Comparison of ENCODE assay signal across 3 cellular contexts in the genomic region with DNA sequence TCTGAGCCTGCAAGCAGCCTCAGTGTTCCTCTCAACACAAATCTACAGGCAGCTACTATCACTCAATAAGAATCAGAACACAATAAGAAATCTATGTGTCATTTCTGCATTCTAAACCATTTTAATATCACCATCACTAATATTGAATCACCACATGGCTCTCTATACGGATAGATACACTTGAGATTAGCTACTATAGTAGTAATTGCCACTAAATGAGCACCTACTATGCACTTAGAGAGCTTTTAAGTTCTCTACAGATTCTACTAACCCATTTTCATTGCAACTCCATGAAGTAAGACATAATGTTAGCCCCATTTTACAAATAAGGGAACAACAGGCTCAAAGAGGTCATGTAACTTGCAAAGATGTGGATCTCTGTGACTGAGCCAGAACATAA.
TF ChIP-seq lines count a peak whose summit lies in the region.

No MANE protein-coding gene starts in this region.

TF ChIP-seq in HEK293, 187 proteins besides CTCF, POLR2A, EP300 and RAD21:
- TF ChIP-seq ZNF423 (tag by site-specific recombination; IDR thresholded peaks at IDR 0.05) (no peak), ZNF664 (tag by site-specific recombination; IDR thresholded peaks at IDR 0.05) (peak; percentile 53)
TF ChIP-seq in HEK293: peak in this region for 1.

TF ChIP-seq in HepG2, 621 proteins besides CTCF, POLR2A, EP300 and RAD21 (continues in another document):
- TF ChIP-seq FOXK1 (CRISPR knock-in tag; IDR thresholded peaks at IDR 0.05; ENCODE audit: borderline replicate concordance, low read depth) (no peak), ZFY (CRISPR knock-in tag; IDR thresholded peaks at IDR 0.05) (peak; percentile 9; the same call in 1 of the 2 replicates), ZNF282 (IDR thresholded peaks at IDR 0.05; ENCODE audit: partially characterized antibody) (no peak), HDAC1 (CRISPR knock-in tag; IDR thresholded peaks at IDR 0.05) (no peak), ZFP90 (CRISPR knock-in tag; IDR thresholded peaks at IDR 0.05; ENCODE audit: borderline replicate concordance) (0 out of 2 replicates have a peak, but pooled peaks have one; percentile 7), ADNP (CRISPR knock-in tag; IDR thresholded peaks at IDR 0.05) (peak; percentile 60; the same call in 1 of the 2 replicates), FOXK2 (IDR thresholded peaks at IDR 0.05) (no peak), ZNF549 (CRISPR knock-in tag; IDR thresholded peaks at IDR 0.05) (no peak), ZBTB3 (CRISPR knock-in tag; IDR thresholded peaks at IDR 0.05; ENCODE audit: borderline replicate concordance, low read depth) (0 out of 2 replicates have a peak, but pooled peaks have one; percentile 16), KLF12 (CRISPR knock-in tag; IDR thresholded peaks at IDR 0.05; ENCODE audit: borderline replicate concordance) (0 out of 2 replicates have a peak, but pooled peaks have one; percentile 73), NFKB2 (CRISPR knock-in tag; IDR thresholded peaks at IDR 0.05; ENCODE audit: borderline replicate concordance) (no peak), KDM4B (CRISPR knock-in tag; IDR thresholded peaks at IDR 0.05) (no peak), ZNF256 (CRISPR knock-in tag; conservative IDR thresholded peaks at IDR 0.05) (0 out of 2 replicates have a peak, but pooled peaks have one; percentile 25), SMAD1 (CRISPR knock-in tag; IDR thresholded peaks at IDR 0.05; ENCODE audit: borderline replicate concordance, low read depth) (no peak), ZKSCAN1 (IDR thresholded peaks at IDR 0.05; ENCODE audit: low read length) (no peak), SMARCC2 (IDR thresholded peaks at IDR 0.05) (no peak)
- TF ChIP-seq, protein P1, sequence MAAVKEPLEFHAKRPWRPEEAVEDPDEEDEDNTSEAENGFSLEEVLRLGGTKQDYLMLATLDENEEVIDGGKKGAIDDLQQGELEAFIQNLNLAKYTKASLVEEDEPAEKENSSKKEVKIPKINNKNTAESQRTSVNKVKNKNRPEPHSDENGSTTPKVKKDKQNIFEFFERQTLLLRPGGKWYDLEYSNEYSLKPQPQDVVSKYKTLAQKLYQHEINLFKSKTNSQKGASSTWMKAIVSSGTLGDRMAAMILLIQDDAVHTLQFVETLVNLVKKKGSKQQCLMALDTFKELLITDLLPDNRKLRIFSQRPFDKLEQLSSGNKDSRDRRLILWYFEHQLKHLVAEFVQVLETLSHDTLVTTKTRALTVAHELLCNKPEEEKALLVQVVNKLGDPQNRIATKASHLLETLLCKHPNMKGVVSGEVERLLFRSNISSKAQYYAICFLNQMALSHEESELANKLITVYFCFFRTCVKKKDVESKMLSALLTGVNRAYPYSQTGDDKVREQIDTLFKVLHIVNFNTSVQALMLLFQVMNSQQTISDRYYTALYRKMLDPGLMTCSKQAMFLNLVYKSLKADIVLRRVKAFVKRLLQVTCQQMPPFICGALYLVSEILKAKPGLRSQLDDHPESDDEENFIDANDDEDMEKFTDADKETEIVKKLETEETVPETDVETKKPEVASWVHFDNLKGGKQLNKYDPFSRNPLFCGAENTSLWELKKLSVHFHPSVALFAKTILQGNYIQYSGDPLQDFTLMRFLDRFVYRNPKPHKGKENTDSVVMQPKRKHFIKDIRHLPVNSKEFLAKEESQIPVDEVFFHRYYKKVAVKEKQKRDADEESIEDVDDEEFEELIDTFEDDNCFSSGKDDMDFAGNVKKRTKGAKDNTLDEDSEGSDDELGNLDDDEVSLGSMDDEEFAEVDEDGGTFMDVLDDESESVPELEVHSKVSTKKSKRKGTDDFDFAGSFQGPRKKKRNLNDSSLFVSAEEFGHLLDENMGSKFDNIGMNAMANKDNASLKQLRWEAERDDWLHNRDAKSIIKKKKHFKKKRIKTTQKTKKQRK (IDR thresholded peaks at IDR 0.05; ENCODE audit: low read length): no peak
- TF ChIP-seq, protein P2, sequence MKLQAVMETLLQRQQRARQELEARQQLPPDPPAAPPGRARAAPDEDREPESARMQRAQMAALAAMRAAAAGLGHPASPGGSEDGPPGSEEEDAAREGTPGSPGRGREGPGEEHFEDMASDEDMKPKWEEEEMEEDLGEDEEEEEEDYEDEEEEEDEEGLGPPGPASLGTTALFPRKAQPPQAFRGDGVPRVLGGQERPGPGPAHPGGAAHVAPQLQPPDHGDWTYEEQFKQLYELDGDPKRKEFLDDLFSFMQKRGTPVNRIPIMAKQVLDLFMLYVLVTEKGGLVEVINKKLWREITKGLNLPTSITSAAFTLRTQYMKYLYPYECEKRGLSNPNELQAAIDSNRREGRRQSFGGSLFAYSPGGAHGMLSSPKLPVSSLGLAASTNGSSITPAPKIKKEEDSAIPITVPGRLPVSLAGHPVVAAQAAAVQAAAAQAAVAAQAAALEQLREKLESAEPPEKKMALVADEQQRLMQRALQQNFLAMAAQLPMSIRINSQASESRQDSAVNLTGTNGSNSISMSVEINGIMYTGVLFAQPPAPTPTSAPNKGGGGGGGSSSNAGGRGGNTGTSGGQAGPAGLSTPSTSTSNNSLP (IDR thresholded peaks at IDR 0.05; ENCODE audit: low read depth, low read length): no peak
- TF ChIP-seq, protein P3, sequence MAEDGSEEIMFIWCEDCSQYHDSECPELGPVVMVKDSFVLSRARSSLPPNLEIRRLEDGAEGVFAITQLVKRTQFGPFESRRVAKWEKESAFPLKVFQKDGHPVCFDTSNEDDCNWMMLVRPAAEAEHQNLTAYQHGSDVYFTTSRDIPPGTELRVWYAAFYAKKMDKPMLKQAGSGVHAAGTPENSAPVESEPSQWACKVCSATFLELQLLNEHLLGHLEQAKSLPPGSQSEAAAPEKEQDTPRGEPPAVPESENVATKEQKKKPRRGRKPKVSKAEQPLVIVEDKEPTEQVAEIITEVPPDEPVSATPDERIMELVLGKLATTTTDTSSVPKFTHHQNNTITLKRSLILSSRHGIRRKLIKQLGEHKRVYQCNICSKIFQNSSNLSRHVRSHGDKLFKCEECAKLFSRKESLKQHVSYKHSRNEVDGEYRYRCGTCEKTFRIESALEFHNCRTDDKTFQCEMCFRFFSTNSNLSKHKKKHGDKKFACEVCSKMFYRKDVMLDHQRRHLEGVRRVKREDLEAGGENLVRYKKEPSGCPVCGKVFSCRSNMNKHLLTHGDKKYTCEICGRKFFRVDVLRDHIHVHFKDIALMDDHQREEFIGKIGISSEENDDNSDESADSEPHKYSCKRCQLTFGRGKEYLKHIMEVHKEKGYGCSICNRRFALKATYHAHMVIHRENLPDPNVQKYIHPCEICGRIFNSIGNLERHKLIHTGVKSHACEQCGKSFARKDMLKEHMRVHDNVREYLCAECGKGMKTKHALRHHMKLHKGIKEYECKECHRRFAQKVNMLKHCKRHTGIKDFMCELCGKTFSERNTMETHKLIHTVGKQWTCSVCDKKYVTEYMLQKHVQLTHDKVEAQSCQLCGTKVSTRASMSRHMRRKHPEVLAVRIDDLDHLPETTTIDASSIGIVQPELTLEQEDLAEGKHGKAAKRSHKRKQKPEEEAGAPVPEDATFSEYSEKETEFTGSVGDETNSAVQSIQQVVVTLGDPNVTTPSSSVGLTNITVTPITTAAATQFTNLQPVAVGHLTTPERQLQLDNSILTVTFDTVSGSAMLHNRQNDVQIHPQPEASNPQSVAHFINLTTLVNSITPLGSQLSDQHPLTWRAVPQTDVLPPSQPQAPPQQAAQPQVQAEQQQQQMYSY (CRISPR knock-in tag; IDR thresholded peaks at IDR 0.05): 0 out of 2 replicates have a peak, but pooled peaks have one; percentile 35

TF ChIP-seq in WTC11, 78 proteins besides CTCF, POLR2A, EP300 and RAD21:
- TF ChIP-seq, protein P4, sequence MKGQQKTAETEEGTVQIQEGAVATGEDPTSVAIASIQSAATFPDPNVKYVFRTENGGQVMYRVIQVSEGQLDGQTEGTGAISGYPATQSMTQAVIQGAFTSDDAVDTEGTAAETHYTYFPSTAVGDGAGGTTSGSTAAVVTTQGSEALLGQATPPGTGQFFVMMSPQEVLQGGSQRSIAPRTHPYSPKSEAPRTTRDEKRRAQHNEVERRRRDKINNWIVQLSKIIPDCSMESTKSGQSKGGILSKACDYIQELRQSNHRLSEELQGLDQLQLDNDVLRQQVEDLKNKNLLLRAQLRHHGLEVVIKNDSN (CRISPR knock-in tag; IDR thresholded peaks at IDR 0.05): no peak
- TF ChIP-seq KAT7 (CRISPR knock-in tag; IDR thresholded peaks at IDR 0.05; ENCODE audit: borderline replicate concordance) (no peak), FOXP1 (CRISPR knock-in tag; IDR thresholded peaks at IDR 0.05; ENCODE audit: borderline replicate concordance) (no peak), ZNF671 (CRISPR knock-in tag; IDR thresholded peaks at IDR 0.05) (no peak), TCF7 (CRISPR knock-in tag; IDR thresholded peaks at IDR 0.05; ENCODE audit: low read depth) (no peak), NFE2L1 (CRISPR knock-in tag; IDR thresholded peaks at IDR 0.05) (no peak), SP1 (CRISPR knock-in tag; conservative IDR thresholded peaks at IDR 0.05) (no peak), GRHL2 (CRISPR knock-in tag; IDR thresholded peaks at IDR 0.05; ENCODE audit: insufficient replicate concordance, severe bottlenecking) (no peak)
- TF ChIP-seq, protein P5, sequence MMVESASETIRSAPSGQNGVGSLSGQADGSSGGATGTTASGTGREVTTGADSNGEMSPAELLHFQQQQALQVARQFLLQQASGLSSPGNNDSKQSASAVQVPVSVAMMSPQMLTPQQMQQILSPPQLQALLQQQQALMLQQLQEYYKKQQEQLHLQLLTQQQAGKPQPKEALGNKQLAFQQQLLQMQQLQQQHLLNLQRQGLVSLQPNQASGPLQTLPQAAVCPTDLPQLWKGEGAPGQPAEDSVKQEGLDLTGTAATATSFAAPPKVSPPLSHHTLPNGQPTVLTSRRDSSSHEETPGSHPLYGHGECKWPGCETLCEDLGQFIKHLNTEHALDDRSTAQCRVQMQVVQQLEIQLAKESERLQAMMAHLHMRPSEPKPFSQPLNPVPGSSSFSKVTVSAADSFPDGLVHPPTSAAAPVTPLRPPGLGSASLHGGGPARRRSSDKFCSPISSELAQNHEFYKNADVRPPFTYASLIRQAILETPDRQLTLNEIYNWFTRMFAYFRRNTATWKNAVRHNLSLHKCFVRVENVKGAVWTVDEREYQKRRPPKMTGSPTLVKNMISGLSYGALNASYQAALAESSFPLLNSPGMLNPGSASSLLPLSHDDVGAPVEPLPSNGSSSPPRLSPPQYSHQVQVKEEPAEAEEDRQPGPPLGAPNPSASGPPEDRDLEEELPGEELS (CRISPR knock-in tag; IDR thresholded peaks at IDR 0.05): no peak
- TF ChIP-seq, protein P6, sequence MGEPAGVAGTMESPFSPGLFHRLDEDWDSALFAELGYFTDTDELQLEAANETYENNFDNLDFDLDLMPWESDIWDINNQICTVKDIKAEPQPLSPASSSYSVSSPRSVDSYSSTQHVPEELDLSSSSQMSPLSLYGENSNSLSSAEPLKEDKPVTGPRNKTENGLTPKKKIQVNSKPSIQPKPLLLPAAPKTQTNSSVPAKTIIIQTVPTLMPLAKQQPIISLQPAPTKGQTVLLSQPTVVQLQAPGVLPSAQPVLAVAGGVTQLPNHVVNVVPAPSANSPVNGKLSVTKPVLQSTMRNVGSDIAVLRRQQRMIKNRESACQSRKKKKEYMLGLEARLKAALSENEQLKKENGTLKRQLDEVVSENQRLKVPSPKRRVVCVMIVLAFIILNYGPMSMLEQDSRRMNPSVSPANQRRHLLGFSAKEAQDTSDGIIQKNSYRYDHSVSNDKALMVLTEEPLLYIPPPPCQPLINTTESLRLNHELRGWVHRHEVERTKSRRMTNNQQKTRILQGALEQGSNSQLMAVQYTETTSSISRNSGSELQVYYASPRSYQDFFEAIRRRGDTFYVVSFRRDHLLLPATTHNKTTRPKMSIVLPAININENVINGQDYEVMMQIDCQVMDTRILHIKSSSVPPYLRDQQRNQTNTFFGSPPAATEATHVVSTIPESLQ (CRISPR knock-in tag; IDR thresholded peaks at IDR 0.05): no peak
TF ChIP-seq in WTC11: peak in this region for 0.
